Comparison of ENCODE assay signal across 8 cellular contexts in the genomic region with DNA sequence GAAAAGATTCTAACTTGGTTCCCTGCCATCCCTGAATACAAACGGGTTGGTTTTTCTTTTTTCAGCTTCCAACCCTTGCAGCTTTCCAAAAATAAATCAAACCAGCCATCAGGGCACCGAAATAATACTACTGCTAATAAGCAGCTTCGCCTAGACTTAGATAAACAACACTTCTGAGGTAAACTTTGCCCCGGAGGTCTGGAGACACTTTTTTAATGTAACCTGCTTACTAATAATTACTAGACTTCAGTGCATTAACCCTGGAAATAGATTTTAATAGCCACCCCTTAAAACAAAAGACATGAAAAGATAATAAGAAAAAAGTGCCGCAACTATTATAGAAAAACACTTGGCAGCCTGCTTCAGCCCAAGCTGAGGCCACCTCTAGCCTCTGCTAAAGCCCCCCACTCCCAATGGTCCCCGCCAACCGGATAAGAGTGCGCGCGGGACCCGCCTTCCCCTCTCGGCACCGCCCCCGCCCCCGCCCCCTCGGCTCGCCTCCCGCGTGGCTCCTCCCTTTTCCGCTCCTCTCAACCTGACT. TPM values are rescaled to one million over a fixed set of nuclear protein-coding genes. Genes with fewer than 3 reads are reported as not detected.
DNase-seq lines count a peak whose midpoint lies in the region; ATAC-seq and TF ChIP-seq lines count a peak whose summit lies in the region.

No MANE protein-coding gene starts in this region.

- no peaks in the 10 kb centered on the region for H3K9me3 Mint-ChIP-seq in CD8-positive, alpha-beta memory T cell
- H3K9me3 Mint-ChIP-seq in endodermal cell: no peaks in the 10 kb centered on the region

- no peak overlapping the region for H3K9ac ChIP-seq in endodermal cell (ENCODE audit: extremely low read depth, low read length, poor library complexity, severe bottlenecking)

- H4K20me1 ChIP-seq in OCI-LY7 (ENCODE audit: insufficient read depth, low read length): peaks cover 22% of the 10 kb centered on the region

- no peaks in the 10 kb centered on the region for H3K9me2 ChIP-seq in OCI-LY7 (ENCODE audit: insufficient read depth, low read length)

- peak overlapping the region; percentile 54 for H3K27ac ChIP-seq in CD8-positive, alpha-beta memory T cell (ENCODE audit: low read depth, low read length)
- peak overlapping the region; percentile 10 for H3K27ac ChIP-seq in OCI-LY7 (ENCODE audit: low read depth, low read length, poor library complexity, severe bottlenecking)
- H3K27ac ChIP-seq in endodermal cell (ENCODE audit: low read depth, low read length): no peak overlapping the region
- H3K27ac ChIP-seq in ovary: peak overlapping the region in 1 of 2 donors; percentile 58

- peak overlapping the region; percentile 93 to 99 (median 97) for H3K4me3 Mint-ChIP-seq in CD8-positive, alpha-beta memory T cell
- H3K4me3 Mint-ChIP-seq in endodermal cell: peak overlapping the region; percentile 92

- peaks cover 15% of the 10 kb centered on the region for H3K4me1 ChIP-seq in CD8-positive, alpha-beta memory T cell (ENCODE audit: insufficient read depth, low read length)
- peaks cover 44% of the 10 kb centered on the region for H3K4me1 ChIP-seq in OCI-LY7 (ENCODE audit: insufficient read depth, low read length, poor library complexity, severe bottlenecking)
- peaks cover 17% of the 10 kb centered on the region for H3K4me1 ChIP-seq in endodermal cell (ENCODE audit: control insufficient read depth, insufficient read depth, low read length)
- peaks cover 8% of the 10 kb centered on the region for H3K4me1 ChIP-seq in ovary (ENCODE audit: insufficient read depth)

- no peak for TF ChIP-seq POLR2A in ovary (IDR thresholded peaks at IDR 0.05)

- no peaks in the 10 kb centered on the region for H3K27me3 ChIP-seq in CD8-positive, alpha-beta memory T cell (ENCODE audit: insufficient read depth, low read length, poor library complexity, severe bottlenecking)
- H3K27me3 ChIP-seq in endodermal cell (ENCODE audit: control insufficient read depth, insufficient read depth, low read length, poor library complexity, severe bottlenecking) (no peaks in the 10 kb centered on the region), ovary (no peaks in the 10 kb centered on the region)

- peaks cover 0 to 18% (median 6%) of the 10 kb centered on the region in 3 donors for H3K36me3 Mint-ChIP-seq in CD8-positive, alpha-beta memory T cell
- H3K36me3 Mint-ChIP-seq in endodermal cell (ENCODE audit: low read depth): peaks cover 18% of the 10 kb centered on the region

- H3K4me1 Mint-ChIP-seq in CD8-positive, alpha-beta memory T cell: peaks cover 15 to 30% (median 25%) of the 10 kb centered on the region in 3 donors
- H3K4me1 Mint-ChIP-seq in endodermal cell: peaks cover 26% of the 10 kb centered on the region

- CTCF ChIA-PET in CD8-positive, alpha-beta memory T cell (lab: Charles Lee): interaction anchor here (1.0 to 2.5 kb wide), 7 partner anchors 9 to 184 kb away, joined by 3 to 10 read pairs (median 5); no protein-coding TSS in a partner anchor
- CTCF ChIA-PET in OCI-LY7 (lab: Charles Lee; ENCODE audit: unreplicated experiment): interaction anchor here (0.6 to 1.9 kb wide), 10 partner anchors 9 to 252 kb away, joined by 3 to 19 read pairs (median 8); no protein-coding TSS in a partner anchor

- no peak for TF ChIP-seq EP300 in ovary (IDR thresholded peaks at IDR 0.05)

- peak overlapping the region; percentile 44 for H3K4me3 ChIP-seq in CD8-positive, alpha-beta memory T cell (ENCODE audit: low read length)
- H3K4me3 ChIP-seq in OCI-LY7 (ENCODE audit: low read depth, low read length, poor library complexity, severe bottlenecking) (peak overlapping the region; percentile 43), endodermal cell (ENCODE audit: low read length) (peak overlapping the region; percentile 67), ovary (peak overlapping the region; percentile 15)

- WGBS in endodermal cell (ENCODE audit: insufficient coverage in 1 of 2, insufficient read length in 1 of 2), 2 experiments: 12 to 55% methylated on average over 4 to 20 of the region's 20 CpGs
- WGBS in ovary, 3 donors: 0 to 1% (median 1%) methylated on average over 20 of the region's 20 CpGs

- peaks cover 32% of the 10 kb centered on the region for H3K79me2 ChIP-seq in OCI-LY7 (ENCODE audit: insufficient read depth, low read depth, low read length)

- ATAC-seq in GM18517 (IDR thresholded peaks at IDR 0.05; ENCODE audit: unreplicated experiment): no peak
- ATAC-seq in HG03108 (IDR thresholded peaks at IDR 0.05; ENCODE audit: unreplicated experiment): no peak

- DNase-seq in CD8-positive, alpha-beta memory T cell: peak in 1 of 5 donors; percentile 5
- DNase-seq in OCI-LY7 (ENCODE audit: low spot score): no peak
- no peak for DNase-seq in endodermal cell
- DNase-seq in ovary: no peak
- DNase-seq in HPDE6-E6E7 (ENCODE audit: extremely low spot score): no peak
- DNase-seq in H4 (ENCODE audit: low spot score): no peak

- peak overlapping the region; percentile 67 for H3K4me2 ChIP-seq in OCI-LY7 (ENCODE audit: low read length)

- no peak for TF ChIP-seq CTCF in OCI-LY7 (conservative IDR thresholded peaks at IDR 0.05; ENCODE audit: low read length)
- TF ChIP-seq CTCF in endodermal cell (conservative IDR thresholded peaks at IDR 0.05): no peak
- no peak for TF ChIP-seq CTCF in ovary (IDR thresholded peaks at IDR 0.05)

- H3K27me3 Mint-ChIP-seq in CD8-positive, alpha-beta memory T cell: no peaks in the 10 kb centered on the region
- no peaks in the 10 kb centered on the region for H3K27me3 Mint-ChIP-seq in endodermal cell (ENCODE audit: insufficient read depth)

- H3K9me3 ChIP-seq in CD8-positive, alpha-beta memory T cell (ENCODE audit: low read length): no peaks in the 10 kb centered on the region
- no peaks in the 10 kb centered on the region for H3K9me3 ChIP-seq in OCI-LY7 (ENCODE audit: low read length)
- H3K9me3 ChIP-seq in endodermal cell (ENCODE audit: control insufficient read depth, low read length): no peaks in the 10 kb centered on the region
- H3K9me3 ChIP-seq in ovary: no peaks in the 10 kb centered on the region

- H3K27ac Mint-ChIP-seq in CD8-positive, alpha-beta memory T cell: peak overlapping the region in 7 of 8 donors; percentile 63 to 97 (median 95)
- H3K27ac Mint-ChIP-seq in endodermal cell: no peak overlapping the region

- BruUV-seq in OCI-LY7 (replicated peaks; lab: Mats Ljungman, UMichigan): no TSS peak

- POLR2A ChIA-PET in CD8-positive, alpha-beta memory T cell (lab: Charles Lee): interaction anchor here (0.6 to 1.3 kb wide), 6 partner anchors 10 to 760 kb away, joined by 3 to 6 read pairs (median 3); partner anchors contain the start of genes DNAI4 and MIER1
- POLR2A ChIA-PET in OCI-LY7 (lab: Charles Lee): interaction anchor here (0.6 to 7.7 kb wide), 33 partner anchors 9 to 920 kb away, joined by 3 to 123 read pairs (median 5); no protein-coding TSS in a partner anchor

- peak overlapping the region; percentile 65 for H2AFZ ChIP-seq in OCI-LY7 (ENCODE audit: low read length)

- no peaks in the 10 kb centered on the region for H3K36me3 ChIP-seq in CD8-positive, alpha-beta memory T cell (ENCODE audit: insufficient read depth, low read length)
- H3K36me3 ChIP-seq in OCI-LY7 (ENCODE audit: insufficient read depth, low read length) (peaks cover 43% of the 10 kb centered on the region), endodermal cell (ENCODE audit: control insufficient read depth, insufficient read depth, low read length) (peaks cover 32% of the 10 kb centered on the region), ovary (no peaks in the 10 kb centered on the region)

- intact Hi-C loops in OCI-LY7 (cut with micrococcal nuclease; ENCODE audit: unreplicated experiment) (loop anchor here (1.0 to 10.0 kb wide), 4 partner anchors 52 to 760 kb away; partner anchors contain the start of genes DNAI4, MIER1 and SERBP1), ovary (cut with DNase I) (loop anchor here in 3 of 4 donors (2.0 to 10.0 kb wide), 6 partner anchors 52 to 150 kb away; no protein-coding TSS in a partner anchor)

RNA-seq across cellular contexts. Expression of gene GADD45A, which starts 0.4 kb away (rescaled TPM):
- 10 to 100 TPM; 35.2 to 36.2 TPM for total RNA-seq in CD8-positive, alpha-beta memory T cell
- polyA plus RNA-seq in CD8-positive, alpha-beta memory T cell: 9.8 TPM
- 46.8 and 60.7 TPM in 2 replicates for total RNA-seq in OCI-LY7 (2014; rRNA removed; shearing (Covaris generic))
- 48.6 and 54.9 TPM in 2 replicates for total RNA-seq in OCI-LY7 (2022)
- 10 to 100 TPM; 48.0 to 52.4 TPM for total RNA-seq in endodermal cell
- polyA plus RNA-seq in endodermal cell (2013, experiment 1 of 2): 31.4 TPM
- polyA plus RNA-seq in endodermal cell (2013, experiment 2 of 2): 34.8 TPM
- 100 to 1,000 TPM in 1 of 7 donors, 10 to 100 TPM in 6; 22.1 to 132 (median 36.2) TPM for total RNA-seq in ovary
- 100 to 1,000 TPM in 1 of 2 donors, 10 to 100 TPM in 1; 49.2 to 103 TPM for polyA plus RNA-seq in ovary
- 31.6 and 44.6 TPM in 2 replicates for total RNA-seq in H4 (2014; rRNA removed; shearing (Covaris generic))

Comparison
In these comparisons a context has a peak if more than half of its experiments do, and no peak if none do; other contexts are left out.
1. H3K4me3 ChIP-seq: peak in every context shown above with its lines; median percentile 67 in endodermal cell; 44 in CD8-positive, alpha-beta memory T cell; 43 in OCI-LY7; 15 in ovary.